In genomic region chr3:10772230-10773161, GRCh38 we compare ENCODE assay signal across 12 cellular contexts. TPM values are rescaled to one million over a fixed set of nuclear protein-coding genes. Genes with fewer than 3 reads are reported as not detected.
DNase-seq lines count a peak whose midpoint lies in the region; ATAC-seq, FAIRE-seq and TF ChIP-seq lines count a peak whose summit lies in the region.
"Had no signal": no experiment of that assay in that cellular context is flagged by ENCODE, and none has a peak within 500 bp of the region (broad histone marks: within the 10 kb centered on the region; RNA-seq: fewer than 3 reads in every experiment).

No MANE protein-coding gene starts in this region.

- H3K27ac Mint-ChIP-seq in WTC11, result no peak overlapping the region
- H3K27ac Mint-ChIP-seq: dendritic cell treated with granulocyte-macrophage colony-stimulating factor and Interleukin-4, amounts not matched to agents 40 ng/mL and 50 ng/mL, for 4 days; stimulated activated effector memory CD8-positive, alpha-beta T cell treated with anti-CD3 and anti-CD28 coated beads, Interleukin-12 subunit alpha, Interleukin-12 subunit beta, amount 100 ng/mL, for 72 hours had no signal

- POLR2A ChIA-PET in HEK293T (lab: Yijun Ruan, JAX), result no interaction called here
- POLR2A ChIA-PET in WTC11 (lab: Charles Lee), result no interaction called here

- peaks cover 22% of the 10 kb centered on the region for H3K27me3 Mint-ChIP-seq in WTC11 (ENCODE audit: low read depth)

- CTCF ChIA-PET in HEK293T (lab: Yijun Ruan, JAX) (interaction anchor here (0.5 to 1.8 kb wide), 15 partner anchors 9 to 512 kb away, joined by 3 to 11 read pairs (median 4); no protein-coding TSS in a partner anchor), WTC11 (lab: Charles Lee) (interaction anchor here (0.5 to 3.3 kb wide), 57 partner anchors 9 to 446 kb away, joined by 3 to 44 read pairs (median 4); partner anchors contain the start of genes HRH1 and SLC6A1)

- ATAC-seq in WTC11, result peak; percentile 98
- no peak for ATAC-seq in GM18502 (IDR thresholded peaks at IDR 0.05; ENCODE audit: poor library complexity, unreplicated experiment)
- no peak for ATAC-seq in HG03342 (IDR thresholded peaks at IDR 0.05; ENCODE audit: unreplicated experiment)
- ATAC-seq: left cardiac atrium; stimulated activated effector memory CD8-positive, alpha-beta T cell treated with anti-CD3 and anti-CD28 coated beads, Interleukin-12 subunit alpha, Interleukin-12 subunit beta, amount 100 ng/mL, for 72 hours had no signal

- peak; percentile 15 for TF ChIP-seq CTCF in D721Med (IDR thresholded peaks at IDR 0.05; ENCODE audit: insufficient read depth, missing control alignments)
- peak; percentile 38 for TF ChIP-seq CTCF in WTC11 (IDR thresholded peaks at IDR 0.05)

- peaks cover 10% of the 10 kb centered on the region for H3K9me3 Mint-ChIP-seq in WTC11
- H3K9me3 Mint-ChIP-seq: dendritic cell treated with granulocyte-macrophage colony-stimulating factor and Interleukin-4, amounts not matched to agents 40 ng/mL and 50 ng/mL, for 4 days had no signal

- no peak for DNase-seq in D721Med (ENCODE audit: insufficient read length, low spot score)
- DNase-seq in HEK293T (ENCODE audit: extremely low spot score), result peak; percentile 38
- DNase-seq in WTC11 (ENCODE audit: low spot score), result peak; percentile 81
- peak; percentile 64 for DNase-seq in iPS-NIHi11 (ENCODE audit: low spot score)
- no peak for DNase-seq in NOMO-1 treated with DMSO at 0.1 percent for 48 hours (lab: John Stamatoyannopoulos, UW; ENCODE audit: unreplicated experiment)
- no peak for DNase-seq in COLO668 (lab: John Stamatoyannopoulos, UW; ENCODE audit: unreplicated experiment)
- DNase-seq: HCEC 1CT, left cardiac atrium had no signal

- FAIRE-seq in D721Med (lab: Jason Lieb, UNC), result no peak

- no peaks in the 10 kb centered on the region for H3K4me1 Mint-ChIP-seq in WTC11
- H3K4me1 Mint-ChIP-seq: stimulated activated effector memory CD8-positive, alpha-beta T cell treated with anti-CD3 and anti-CD28 coated beads, Interleukin-12 subunit alpha, Interleukin-12 subunit beta, amount 100 ng/mL, for 72 hours had no signal

- H3K4me3 Mint-ChIP-seq in WTC11, result no peak overlapping the region
- H3K4me3 Mint-ChIP-seq: dendritic cell treated with granulocyte-macrophage colony-stimulating factor and Interleukin-4, amounts not matched to agents 40 ng/mL and 50 ng/mL, for 4 days; stimulated activated effector memory CD8-positive, alpha-beta T cell treated with anti-CD3 and anti-CD28 coated beads, Interleukin-12 subunit alpha, Interleukin-12 subunit beta, amount 100 ng/mL, for 72 hours had no signal

- H3K36me3 Mint-ChIP-seq in WTC11, result no peaks in the 10 kb centered on the region
- H3K36me3 Mint-ChIP-seq: stimulated activated effector memory CD8-positive, alpha-beta T cell treated with anti-CD3 and anti-CD28 coated beads, Interleukin-12 subunit alpha, Interleukin-12 subunit beta, amount 100 ng/mL, for 72 hours had no signal

TF ChIP-seq in HEK293T, 16 proteins besides CTCF, POLR2A, EP300 and RAD21:
- TF ChIP-seq SP1 (IDR thresholded peaks at IDR 0.05) (no peak), FOXA1 (IDR thresholded peaks at IDR 0.05) (no peak), BHLHE40 (IDR thresholded peaks at IDR 0.05; ENCODE audit: borderline replicate concordance) (no peak), ARNT (IDR thresholded peaks at IDR 0.05) (no peak), PKNOX1 (IDR thresholded peaks at IDR 0.05) (no peak), CTBP1 (IDR thresholded peaks at IDR 0.05; ENCODE audit: borderline replicate concordance) (no peak), L3MBTL2 (conservative IDR thresholded peaks at IDR 0.05) (no peak), LEF1 (IDR thresholded peaks at IDR 0.05; ENCODE audit: borderline replicate concordance) (no peak), HDGF (IDR thresholded peaks at IDR 0.05; ENCODE audit: borderline replicate concordance) (no peak), FOXM1 (IDR thresholded peaks at IDR 0.05; ENCODE audit: borderline replicate concordance) (no peak), NFRKB (IDR thresholded peaks at IDR 0.05) (no peak), SUZ12 (IDR thresholded peaks at IDR 0.05) (no peak), ELF4 (IDR thresholded peaks at IDR 0.05) (no peak), ZNF384 (IDR thresholded peaks at IDR 0.05) (no peak), FOXK2 (IDR thresholded peaks at IDR 0.05) (no peak)

TF ChIP-seq in WTC11, 78 proteins besides CTCF, POLR2A, EP300 and RAD21:
- no peak for TF ChIP-seq ZNF416 (CRISPR knock-in tag; IDR thresholded peaks at IDR 0.05)
- TF ChIP-seq ZNF263 (CRISPR knock-in tag; IDR thresholded peaks at IDR 0.05; ENCODE audit: low read depth), result no peak
- 0 out of 2 replicates have a peak, but pooled peaks have one; percentile 35 for TF ChIP-seq TEAD1 (CRISPR knock-in tag; IDR thresholded peaks at IDR 0.05)
TF ChIP-seq in WTC11: peak in this region for 1.

RNA-seq across cellular contexts. Expression of gene SLC6A11, which starts 43.5 kb away (rescaled TPM):
- 0.85 to 1.5 TPM (median 1.1 TPM) in 3 replicates for total RNA-seq in WTC11 (2021)
- total RNA-seq: left cardiac atrium had no signal

Comparison
In these comparisons a context has a peak if more than half of its experiments do, and no peak if none do; other contexts are left out.
1. DNase-seq: peak in HEK293T (single experiment), WTC11 (single experiment) and iPS-NIHi11 (single experiment); none in D721Med (single experiment), NOMO-1 treated with DMSO at 0.1 percent for 48 hours (single experiment) and COLO668 (single experiment).